Comparison of ENCODE assay signal across 18 cellular contexts in genomic region chr16:49720225-49720624, GRCh38.
DNase-seq lines count a peak whose midpoint lies in the region; ATAC-seq, FAIRE-seq and TF ChIP-seq lines count a peak whose summit lies in the region.
"Had no signal": no experiment of that assay in that cellular context is flagged by ENCODE, and none has a peak within 500 bp of the region (broad histone marks: within the 10 kb centered on the region; RNA-seq: fewer than 3 reads in every experiment).

No MANE protein-coding gene starts in this region.

- H3K27ac ChIP-seq in GM23338 (ENCODE audit: low read depth) (no peak overlapping the region), HCT116 (ENCODE audit: low read depth, low read length) (no peak overlapping the region), H1 (ENCODE audit: low read depth, low read length) (no peak overlapping the region), gastrocnemius medialis (no peak overlapping the region)
- H3K27ac ChIP-seq: BLaER1 treated with 17β-estradiol and CSF1 and Interleukin-3, amounts not matched to agents 10 nM and 100 nM; HL-60 had no signal

- 90% methylated on average over 3 of the region's 3 CpGs; no CpG with 5 or more reads in 1 of the 2 experiments for WGBS in H1 (ENCODE audit: extremely low coverage in 1 of 2, insufficient coverage in 1 of 2, insufficient read length in 1 of 2, insufficient replicate concordance in 2 of 2, low coverage in 1 of 2, low lambda C conversion rate in 2 of 2, missing lambda C conversion rate in 1 of 2), 2 experiments

- H2BK20ac ChIP-seq in H1 (ENCODE audit: low read length) = no peak overlapping the region

- H3K4ac ChIP-seq in H1 (replicated peaks; ENCODE audit: insufficient read length, low read depth, low read length) = no peak overlapping the region

- H3K36me3 Mint-ChIP-seq in GM23338 (ENCODE audit: low read depth) (peaks cover 21% of the 10 kb centered on the region; the same call in 2 of the 3 replicates), neural crest cell (ENCODE audit: low read depth) (peaks cover 13% of the 10 kb centered on the region)
- H3K36me3 Mint-ChIP-seq: CD8-positive, alpha-beta T cell had no signal

- in situ Hi-C loops in gastrocnemius medialis (cut with MboI; ENCODE audit: low sequenced_read_pairs in 4 of 4) = no loop called here

- TF ChIP-seq EP300 in H1 (IDR thresholded peaks at IDR 0.05; ENCODE audit: borderline replicate concordance in 1 of 2, low read depth in 2 of 2, low read length in 2 of 2) = no peak

- H3K23ac ChIP-seq in H1 (ENCODE audit: insufficient read length) = no peak overlapping the region

- RAD21 ChIA-PET in HCT116 (lab: Charles Lee; ENCODE audit: low non-redundant PET in 1 of 2, low total read pairs in 2 of 2, uncharacterized antibody in 2 of 2, unreplicated experiment in 2 of 2) = no interaction called here

- H2AFZ ChIP-seq in GM23338 = no peak overlapping the region
- H2AFZ ChIP-seq in HCT116 (ENCODE audit: low read depth, low read length, poor library complexity, severe bottlenecking) = no peak overlapping the region
- no peak overlapping the region for H2AFZ ChIP-seq in H1 (ENCODE audit: low read length)

- H3K9me3 Mint-ChIP-seq in GM23338 (peaks cover 3% of the 10 kb centered on the region; the same call in 1 of the 3 replicates), neural crest cell (no peaks in the 10 kb centered on the region)
- H3K9me3 Mint-ChIP-seq: CD8-positive, alpha-beta T cell had no signal

- H4K20me1 ChIP-seq in GM23338 (replicated peaks; ENCODE audit: insufficient read depth) (no peaks in the 10 kb centered on the region), HCT116 (ENCODE audit: insufficient read depth) (no peaks in the 10 kb centered on the region), H1 (replicated peaks in 1 of 2; ENCODE audit: control insufficient read depth in 1 of 2, insufficient read depth in 2 of 2, low read length in 2 of 2) (no peaks in the 10 kb centered on the region)

- H3K79me1 ChIP-seq in H1 (ENCODE audit: low read depth, low read length) = peaks cover 14% of the 10 kb centered on the region

- H3K27me3 Mint-ChIP-seq in GM23338 (ENCODE audit: insufficient read depth, low read depth, poor library complexity) = peaks cover 10% of the 10 kb centered on the region
- H3K27me3 Mint-ChIP-seq in neural crest cell (ENCODE audit: low read depth) = no peaks in the 10 kb centered on the region
- H3K27me3 Mint-ChIP-seq: B cell had no signal

- CTCF ChIA-PET in HCT116 (lab: Charles Lee) = interaction anchor here (0.7 kb wide), 1 partner anchor 201 kb away, joined by 3 read pairs; no protein-coding TSS in a partner anchor
- CTCF ChIA-PET in H1 (lab: Charles Lee; ENCODE audit: partially characterized antibody) = interaction anchor here (0.6 to 1.2 kb wide), 6 partner anchors 16 to 171 kb away, joined by 3 read pairs; no protein-coding TSS in a partner anchor

- no peak overlapping the region for H2BK15ac ChIP-seq in H1 (ENCODE audit: low read length)

- TF ChIP-seq POLR2A in HCT116 (IDR thresholded peaks at IDR 0.05; ENCODE audit: borderline replicate concordance, extremely low read depth, insufficient read depth, insufficient read length) (no peak), H1 (IDR thresholded peaks at IDR 0.05; ENCODE audit: control extremely low read depth in 1 of 2, low read depth in 2 of 2, low read length in 2 of 2) (no peak), gastrocnemius medialis (IDR thresholded peaks at IDR 0.05) (no peak)

- H3K4me2 ChIP-seq in GM23338 (no peak overlapping the region), HCT116 (ENCODE audit: low read length) (no peak overlapping the region), H1 (ENCODE audit: insufficient read depth in 1 of 2, low read depth in 2 of 2, low read length in 2 of 2) (no peak overlapping the region)
- H3K4me2 ChIP-seq: BLaER1 treated with 17β-estradiol and CSF1 and Interleukin-3, amounts not matched to agents 10 nM and 100 nM had no signal

- H3K23me2 ChIP-seq in H1 (ENCODE audit: low read depth, low read length) = no peaks in the 10 kb centered on the region; the same call in 1 of the 2 replicates

- no peak overlapping the region for H3K18ac ChIP-seq in H1 (ENCODE audit: extremely low read depth, low read length)

- H3K4me3 ChIP-seq in GM23338 (no peak overlapping the region), HCT116 (replicated peaks in 1 of 2; ENCODE audit: low read depth in 1 of 2, low read length in 2 of 2) (no peak overlapping the region), H1 (ENCODE audit: extremely low read depth in 1 of 4, insufficient read depth in 2 of 4, low read depth in 3 of 4, low read length in 4 of 4) (no peak overlapping the region), gastrocnemius medialis (no peak overlapping the region), foreskin fibroblast (ENCODE audit: low read depth in 1 of 2, low read length in 2 of 2) (no peak overlapping the region)
- H3K4me3 ChIP-seq: BLaER1 treated with 17β-estradiol and CSF1 and Interleukin-3, amounts not matched to agents 10 nM and 100 nM had no signal

- intact Hi-C loops in HCT116 (cut with micrococcal nuclease) = no loop called here
- intact Hi-C loops in gastrocnemius medialis (cut with DNase I; ENCODE audit: low total_unique reads) = no loop called here

- DNase-seq in GM23338 (ENCODE audit: low spot score) = no peak
- DNase-seq in HCT116 (ENCODE audit: low read depth, low spot score) = no peak
- DNase-seq in H1 (ENCODE audit: low read depth in 1 of 2, low spot score in 2 of 2) = no peak
- no peak for DNase-seq in neural crest cell (ENCODE audit: low read depth, low spot score)
- DNase-seq in gastrocnemius medialis = no peak
- no peak for DNase-seq in stimulated activated naive CD4-positive, alpha-beta T cell (lab: John Stamatoyannopoulos, UW)
- DNase-seq in foreskin fibroblast = no peak
- no peak for DNase-seq in activated CD8-positive, alpha-beta memory T cell treated with anti-CD3 and anti-CD28 coated beads, Interleukin-2, amount 50 U/mL, for 4 hours
- DNase-seq: Calu3; CD8-positive, alpha-beta T cell; DMS79 treated with DMSO at 0.1 percent for 48 hours; GF-D8; IMR-90; KBM-7 had no signal

- no peak overlapping the region for H3K14ac ChIP-seq in H1 (ENCODE audit: insufficient read length)

- TF ChIP-seq RAD21 in HCT116 (IDR thresholded peaks at IDR 0.05; ENCODE audit: low read depth) (no peak), H1 (IDR thresholded peaks at IDR 0.05 in 1 of 2, conservative IDR thresholded peaks at IDR 0.05 in 1 of 2; ENCODE audit: low read depth in 2 of 2, low read length in 2 of 2) (0 out of 4 replicates have a peak, but pooled peaks of 1 of the 2 experiments have one; percentile 6)

- H3K4me1 ChIP-seq in GM23338 (ENCODE audit: insufficient read depth) (no peaks in the 10 kb centered on the region; the same call in 1 of the 2 replicates), HCT116 (ENCODE audit: control insufficient read depth in 1 of 2, insufficient read depth in 2 of 2, low read length in 2 of 2) (no peaks in the 10 kb centered on the region), H1 (replicated peaks in 1 of 4; ENCODE audit: control insufficient read depth in 3 of 4, insufficient read depth in 4 of 4, low read length in 3 of 4) (peaks cover 0 to 10% (median 1%) of the 10 kb centered on the region in 4 experiments; a peak in 5 of 7 replicates), gastrocnemius medialis (peaks cover 6 to 14% of the 10 kb centered on the region in 2 donors)

- TF ChIP-seq CTCF in GM23338 (conservative IDR thresholded peaks at IDR 0.05; ENCODE audit: low read depth in 2 of 2) = no peak
- no peak for TF ChIP-seq CTCF in HCT116 (IDR thresholded peaks at IDR 0.05 in 2 of 3, conservative IDR thresholded peaks at IDR 0.05 in 1 of 3; ENCODE audit: borderline replicate concordance in 1 of 3, insufficient read depth in 1 of 3, low read depth in 2 of 3, low read length in 2 of 3)
- TF ChIP-seq CTCF in H1 (IDR thresholded peaks at IDR 0.05; ENCODE audit: control extremely low read depth in 1 of 3, insufficient read depth in 1 of 3, low read depth in 1 of 3, low read length in 3 of 3) = no peak
- TF ChIP-seq CTCF in neural crest cell (conservative IDR thresholded peaks at IDR 0.05) = no peak
- no peak for TF ChIP-seq CTCF in gastrocnemius medialis (IDR thresholded peaks at IDR 0.05 in 4 of 5, conservative IDR thresholded peaks at IDR 0.05 in 1 of 5)
- TF ChIP-seq CTCF in foreskin fibroblast (IDR thresholded peaks at IDR 0.05; ENCODE audit: low read depth, low read length) = no peak

- H4K5ac ChIP-seq in H1 (ENCODE audit: insufficient read length, low read depth, low read length) = no peak overlapping the region

- no peak overlapping the region for H2BK12ac ChIP-seq in H1 (ENCODE audit: low read depth, low read length)

- H4K91ac ChIP-seq in H1 (replicated peaks; ENCODE audit: insufficient read length, low read length) = peak overlapping the region; percentile 26

- H4K8ac ChIP-seq in H1 (ENCODE audit: extremely low read depth, insufficient read depth, low read length) = no peak overlapping the region

- ATAC-seq in GM23338 (peak; percentile 52), HCT116 (peak; percentile 50; the same call in 1 of the 2 replicates), gastrocnemius medialis (no peak)
- ATAC-seq: CD8-positive, alpha-beta T cell had no signal

- H3K56ac ChIP-seq in H1 (replicated peaks; ENCODE audit: insufficient read length, low read depth, low read length) = no peak overlapping the region

- H3K4me3 Mint-ChIP-seq in GM23338 (no peak overlapping the region), neural crest cell (no peak overlapping the region)
- H3K4me3 Mint-ChIP-seq: B cell; CD8-positive, alpha-beta T cell had no signal

- H3K79me2 ChIP-seq in GM23338 (replicated peaks; ENCODE audit: insufficient read depth) (peaks cover 20% of the 10 kb centered on the region; the same call in 1 of the 2 replicates), HCT116 (ENCODE audit: insufficient read depth, low read length) (no peaks in the 10 kb centered on the region), H1 (ENCODE audit: control insufficient read depth in 1 of 2, insufficient read depth in 2 of 2, low read length in 2 of 2) (peaks cover 0 to 9% of the 10 kb centered on the region in 2 experiments; a peak in 2 of 4 replicates)

- H3K27me3 ChIP-seq in GM23338 (ENCODE audit: insufficient read depth) = no peaks in the 10 kb centered on the region
- 0 out of 2 replicates have a peak, but pooled peaks cover 3% of the 10 kb centered on the region for H3K27me3 ChIP-seq in HCT116 (ENCODE audit: insufficient read depth, low read length)
- no peaks in the 10 kb centered on the region for H3K27me3 ChIP-seq in H1 (replicated peaks in 1 of 4; ENCODE audit: control insufficient read depth in 3 of 4, extremely low read depth in 1 of 4, insufficient read depth in 3 of 4, low read length in 3 of 4)
- H3K27me3 ChIP-seq in gastrocnemius medialis = no peaks in the 10 kb centered on the region
- H3K27me3 ChIP-seq: BLaER1 treated with 17β-estradiol and CSF1 and Interleukin-3, amounts not matched to agents 10 nM and 100 nM had no signal

- no peaks in the 10 kb centered on the region; the same call in 1 of the 2 replicates for H3K9me2 ChIP-seq in GM23338 (ENCODE audit: insufficient read depth)
- no peaks in the 10 kb centered on the region for H3K9me2 ChIP-seq in HCT116 (ENCODE audit: insufficient read depth)

- no peaks in the 10 kb centered on the region for H3F3A ChIP-seq in GM23338 (replicated peaks; ENCODE audit: low read depth)

- no TSS peak for BruUV-seq in HCT116 (replicated peaks; lab: Mats Ljungman, UMichigan)

- no peaks in the 10 kb centered on the region for H3K9me3 ChIP-seq in HCT116 (ENCODE audit: control insufficient read depth in 1 of 2, insufficient read depth in 1 of 2, low read depth in 1 of 2, low read length in 2 of 2)
- H3K9me3 ChIP-seq in H1 (ENCODE audit: insufficient read depth in 2 of 2, low read depth in 1 of 2, low read length in 1 of 2) = no peaks in the 10 kb centered on the region
- H3K9me3 ChIP-seq in gastrocnemius medialis = no peaks in the 10 kb centered on the region

- H2BK5ac ChIP-seq in H1 (ENCODE audit: low read depth, low read length) = 0 out of 2 replicates have a peak overlapping the region, but pooled peaks have one; percentile 52

- POLR2A ChIA-PET in HCT116 (lab: Charles Lee) = no interaction called here
- POLR2A ChIA-PET in H1 (lab: Charles Lee; ENCODE audit: partially characterized antibody) = interaction anchor here (1.5 kb wide), 1 partner anchor 8 kb away, joined by 3 read pairs; no protein-coding TSS in a partner anchor

- H3K36me3 ChIP-seq in GM23338 (ENCODE audit: insufficient read depth) (no peaks in the 10 kb centered on the region), HCT116 (ENCODE audit: control insufficient read depth in 1 of 2, insufficient read depth in 2 of 2, low read length in 2 of 2) (no peaks in the 10 kb centered on the region), H1 (ENCODE audit: control insufficient read depth in 2 of 4, insufficient read depth in 4 of 4, low read length in 3 of 4) (no peaks in the 10 kb centered on the region), gastrocnemius medialis (no peaks in the 10 kb centered on the region)

- H3K27ac Mint-ChIP-seq in GM23338 = no peak overlapping the region
- H3K27ac Mint-ChIP-seq in neural crest cell (ENCODE audit: unreplicated experiment) = peak overlapping the region; percentile 81
- H3K27ac Mint-ChIP-seq: B cell; CD8-positive, alpha-beta T cell had no signal

- H2BK120ac ChIP-seq in H1 (replicated peaks; ENCODE audit: low read depth, low read length) = no peak overlapping the region

- no peak for FAIRE-seq in H1 (lab: Jason Lieb, UNC)
- FAIRE-seq: H54 had no signal

- H2AK5ac ChIP-seq in H1 (ENCODE audit: low read depth, low read length) = no peak overlapping the region

- no peak overlapping the region for H3K9ac ChIP-seq in HCT116 (ENCODE audit: low read length)
- H3K9ac ChIP-seq in H1 (replicated peaks in 1 of 4; ENCODE audit: extremely low read depth in 1 of 4, low read depth in 3 of 4, low read length in 3 of 4) = no peak overlapping the region
- H3K9ac ChIP-seq: BLaER1 treated with 17β-estradiol and CSF1 and Interleukin-3, amounts not matched to agents 10 nM and 100 nM had no signal

- H3K4me1 Mint-ChIP-seq in GM23338 = peaks cover 28% of the 10 kb centered on the region
- peaks cover 35% of the 10 kb centered on the region for H3K4me1 Mint-ChIP-seq in neural crest cell
- H3K4me1 Mint-ChIP-seq: B cell had no signal

Comparison
In these comparisons a context has a peak if more than half of its experiments do, and no peak if none do; other contexts are left out.
1. ATAC-seq: peak in GM23338 (single experiment) and HCT116 (single experiment); none in gastrocnemius medialis (0 of 2).